ENCODE assay signal across 8 cellular contexts in genomic region chr3:135965129-135965505, GRCh38. TPM values are rescaled to one million over a fixed set of nuclear protein-coding genes. Genes with fewer than 3 reads are reported as not detected.
DNase-seq lines count a peak whose midpoint lies in the region; ATAC-seq, FAIRE-seq and TF ChIP-seq lines count a peak whose summit lies in the region.

No MANE protein-coding gene starts in this region.

- H3K27ac ChIP-seq in K562 (ENCODE audit: extremely low read depth, low read depth, low read length) (no peak overlapping the region), HepG2 (ENCODE audit: extremely low read length, insufficient read depth, low read length) (no peak overlapping the region), suprapubic skin (peak overlapping the region; percentile 97)

- H2AFZ ChIP-seq in K562 (ENCODE audit: low read depth, low read length) (peak overlapping the region; percentile 83), HepG2 (ENCODE audit: low read length) (no peak overlapping the region)

- TF ChIP-seq POLR2A in K562 (conservative IDR thresholded peaks at IDR 0.05) (no peak), HepG2 (IDR thresholded peaks at IDR 0.05; ENCODE audit: insufficient read depth in 1 of 2, low read depth in 2 of 2, low read length in 2 of 2) (no peak), suprapubic skin (IDR thresholded peaks at IDR 0.05) (no peak)

- in situ Hi-C loops in K562 (cut with MboI): no loop called here
- in situ Hi-C loops in HepG2 (cut with HindIII; ENCODE audit: extremely low pct_ligation_motif_present, low pct_unique_long_range_greater_than_20kb): no loop called here

- H3K27me3 ChIP-seq in K562 (ENCODE audit: control insufficient read depth in 2 of 2, insufficient read depth in 2 of 2, low read length in 2 of 2): no peaks in the 10 kb centered on the region
- peaks cover 0 to 26% of the 10 kb centered on the region in 2 experiments; a peak in 2 of 5 replicates for H3K27me3 ChIP-seq in HepG2 (ENCODE audit: control insufficient read depth in 1 of 2, insufficient read depth in 2 of 2, low read length in 2 of 2)
- no peaks in the 10 kb centered on the region for H3K27me3 ChIP-seq in suprapubic skin

- H3K9me3 ChIP-seq in K562 (replicated peaks; ENCODE audit: control insufficient read depth, insufficient read depth, low read depth, low read length): no peaks in the 10 kb centered on the region
- peaks cover 4% of the 10 kb centered on the region; the same call in 1 of the 2 replicates for H3K9me3 ChIP-seq in HepG2 (ENCODE audit: low read length)
- H3K9me3 ChIP-seq in suprapubic skin: no peaks in the 10 kb centered on the region

- FAIRE-seq in K562 (lab: Jason Lieb, UNC) (no peak), HepG2 (lab: Jason Lieb, UNC) (no peak), RCC 7860 (lab: Jason Lieb, UNC) (no peak)

- H3K4me2 ChIP-seq in K562 (ENCODE audit: insufficient read depth, low read length) (peak overlapping the region; percentile 77), HepG2 (ENCODE audit: low read depth, low read length) (no peak overlapping the region)

- H4K20me1 ChIP-seq in K562 (replicated peaks; ENCODE audit: control insufficient read depth, insufficient read depth, low read length): no peaks in the 10 kb centered on the region
- no peaks in the 10 kb centered on the region for H4K20me1 ChIP-seq in HepG2 (ENCODE audit: insufficient read depth, low read length)

- CTCF ChIA-PET in K562 (lab: Yijun Ruan, JAX; ENCODE audit: low intra/inter-chr PET ratio) (no interaction called here), HepG2 (lab: Yijun Ruan, JAX; ENCODE audit: low intra/inter-chr PET ratio, low total read pairs) (no interaction called here)

- TF ChIP-seq CTCF in K562 (IDR thresholded peaks at IDR 0.05 in 2 of 3, conservative IDR thresholded peaks at IDR 0.05 in 1 of 3; ENCODE audit: insufficient read depth in 2 of 3, low read depth in 1 of 3, low read length in 3 of 3): no peak
- TF ChIP-seq CTCF in HepG2 (CRISPR knock-in tag; IDR thresholded peaks at IDR 0.05): no peak
- no peak for TF ChIP-seq CTCF in suprapubic skin (IDR thresholded peaks at IDR 0.05)

- DNase-seq in NCI-H146 treated with DMSO at 0.1 percent for 48 hours (lab: John Stamatoyannopoulos, UW; ENCODE audit: unreplicated experiment): peak; percentile 72
- DNase-seq in NCI-H146 (lab: John Stamatoyannopoulos, UW): no peak
- no peak for DNase-seq in K562 (ENCODE audit: extremely low read depth in 1 of 4, low spot score in 3 of 4)
- no peak for DNase-seq in HepG2 (ENCODE audit: low spot score)
- no peak for DNase-seq in suprapubic skin (ENCODE audit: low spot score in 2 of 2)
- no peak for DNase-seq in SIG-M5 treated with dmso at 0.1 percent for 504 hours (lab: John Stamatoyannopoulos, UW; ENCODE audit: unreplicated experiment)
- DNase-seq in RCC 7860 (ENCODE audit: low spot score): no peak
- no peak for DNase-seq in NCI-H1105 (lab: John Stamatoyannopoulos, UW)

- BruUV-seq in K562 (replicated peaks; lab: Mats Ljungman, UMichigan): no TSS peak
- no TSS peak for BruUV-seq in HepG2 (replicated peaks; lab: Mats Ljungman, UMichigan)

- H3K9ac ChIP-seq in K562 (ENCODE audit: insufficient read depth in 1 of 2, low read depth in 2 of 2, low read length in 2 of 2) (peak overlapping the region in 1 of 2 experiments; percentile 68; a peak in 1 of 4 replicates), HepG2 (ENCODE audit: insufficient read depth, low read depth, low read length) (no peak overlapping the region)

- POLR2A ChIA-PET in K562 (lab: Yijun Ruan, JAX) (no interaction called here), HepG2 (lab: Yijun Ruan, JAX) (no interaction called here)

- H3K4me1 ChIP-seq in K562 (replicated peaks in 1 of 2; ENCODE audit: control insufficient read depth in 2 of 2, insufficient read depth in 2 of 2, low read length in 2 of 2): peaks cover 0 to 7% of the 10 kb centered on the region in 2 experiments; a peak in 2 of 5 replicates
- peaks cover 10% of the 10 kb centered on the region for H3K4me1 ChIP-seq in HepG2 (ENCODE audit: insufficient read depth, low read length)
- H3K4me1 ChIP-seq in suprapubic skin: peaks cover 32% of the 10 kb centered on the region

- intact Hi-C loops in K562 (cut with micrococcal nuclease): no loop called here
- intact Hi-C loops in HepG2 (cut with micrococcal nuclease; ENCODE audit: unreplicated experiment): no loop called here

- H3K36me3 ChIP-seq in K562 (ENCODE audit: control insufficient read depth, insufficient read depth, low read length) (no peaks in the 10 kb centered on the region), HepG2 (replicated peaks in 1 of 2; ENCODE audit: control insufficient read depth in 1 of 2, insufficient read depth in 2 of 2, low read length in 2 of 2) (no peaks in the 10 kb centered on the region), suprapubic skin (no peaks in the 10 kb centered on the region)

- TF ChIP-seq RAD21 in K562 (CRISPR knock-in tag; conservative IDR thresholded peaks at IDR 0.05 in 1 of 2, IDR thresholded peaks at IDR 0.05 in 1 of 2): no peak
- no peak for TF ChIP-seq RAD21 in HepG2 (CRISPR knock-in tag; IDR thresholded peaks at IDR 0.05)

- no peaks in the 10 kb centered on the region for H3K9me1 ChIP-seq in K562 (ENCODE audit: control insufficient read depth, insufficient read depth, low read length)

- H3K79me2 ChIP-seq in K562 (ENCODE audit: control insufficient read depth, insufficient read depth, low read length): no peaks in the 10 kb centered on the region
- H3K79me2 ChIP-seq in HepG2 (ENCODE audit: insufficient read depth, low read length): no peaks in the 10 kb centered on the region

- H3K4me3 ChIP-seq in K562: peak overlapping the region; percentile 59
- H3K4me3 ChIP-seq in HepG2 (replicated peaks in 1 of 3; ENCODE audit: insufficient read depth in 1 of 3, low read depth in 2 of 3, low read length in 3 of 3): no peak overlapping the region
- peak overlapping the region; percentile 98 for H3K4me3 ChIP-seq in suprapubic skin

- no peak for TF ChIP-seq EP300 in K562 (IDR thresholded peaks at IDR 0.05; ENCODE audit: low read length)
- TF ChIP-seq EP300 in HepG2 (IDR thresholded peaks at IDR 0.05; ENCODE audit: low read depth in 2 of 2, low read length in 2 of 2): no peak
- no peak for TF ChIP-seq EP300 in HepG2 (CRISPR knock-in tag; IDR thresholded peaks at IDR 0.05; ENCODE audit: borderline replicate concordance)
- TF ChIP-seq EP300 in suprapubic skin (IDR thresholded peaks at IDR 0.05): no peak

- ATAC-seq in K562 (peak; percentile 42), HepG2 (no peak)

- WGBS in K562 (ENCODE audit: insufficient coverage, low coverage, missing lambda C conversion rate): 3% methylated on average over 11 of the region's 16 CpGs
- 91% methylated on average over 10 of the region's 16 CpGs for WGBS in HepG2 (ENCODE audit: low lambda C conversion rate)
- 10% methylated on average over 13 of the region's 16 CpGs for WGBS in suprapubic skin

TF ChIP-seq in K562, 482 proteins besides CTCF, POLR2A, EP300 and RAD21 (continues in another document):
- TF ChIP-seq ELF4 (CRISPR knock-in tag; IDR thresholded peaks at IDR 0.05): no peak

RNA-seq across cellular contexts. Expression of gene PPP2R3A, which starts 0.4 kb away (rescaled TPM):
- 0.44 and 1.6 TPM in 2 replicates for total RNA-seq in K562 (2011; cell fraction: chromatin; rRNA removed; ENCODE audit: low replicate concordance)
- total RNA-seq in K562 (2011; cell fraction: nucleolus; rRNA removed): 0.33 and 0.39 TPM in 2 replicates
- 0.46 and 0.66 TPM in 2 replicates for total RNA-seq in K562 (2011; cell fraction: nucleoplasm; rRNA removed)
- total RNA-seq in K562 (2014; rRNA removed): 0.16 and 0.50 TPM in 2 replicates
- total RNA-seq in K562 (2014; rRNA removed; fragmentation: Illumina TruSeq; extraction: Trizol): 0.40 and 0.48 TPM in 2 replicates
- total RNA-seq in K562 (2015; rRNA removed; fragmentation: Illumina TruSeq; extraction: Trizol): 0.30 and 0.33 TPM in 2 replicates
- total RNA-seq in K562 (2021): 0.18 and 0.22 TPM in 2 replicates
- 0.27 and 0.42 TPM in 2 replicates for polyA plus RNA-seq in K562 (2011; rRNA removed)
- 0.12 and 0.21 TPM in 2 replicates for polyA plus RNA-seq in K562 (2011; cell fraction: cytosol; rRNA removed)
- polyA plus RNA-seq in K562 (2011; cell fraction: nucleus; rRNA removed): 0.21 and 0.27 TPM in 2 replicates
- 0.14 and 0.20 TPM in 2 replicates for polyA plus RNA-seq in K562 (2012)
- 0.17 and 0.24 TPM in 2 replicates for polyA plus RNA-seq in K562 (2014; fragmentation: Illumina TruSeq; extraction: Trizol)
- under 1 TPM; 0.10 to 0.11 TPM for polyA plus RNA-seq in K562 (2014; fragmentation: Nextera tagmentation; extraction: Ambion mirVana)
- polyA plus RNA-seq in K562 (2014; rRNA removed): 0.11 and 0.23 TPM in 2 replicates
- 1.1 and 1.5 TPM in 2 replicates for polyA minus RNA-seq in K562 (2011; rRNA and poly(A)+ RNA removed)
- 0.27 and 0.76 TPM in 2 replicates for polyA minus RNA-seq in K562 (2011; cell fraction: cytosol; rRNA and poly(A)+ RNA removed)
- 0.78 and 0.81 TPM in 2 replicates for polyA minus RNA-seq in K562 (2011; cell fraction: nucleus; rRNA and poly(A)+ RNA removed)
- total RNA-seq in HepG2 (2016; rRNA removed; fragmentation: Illumina TruSeq; extraction: Trizol): 0.07 and 0.18 TPM in 2 replicates
- 0.53 TPM in 1 of 2 replicates, not detected in the other for total RNA-seq in HepG2 (2016; cell fraction: cytosol; rRNA removed; fragmentation: Illumina TruSeq; extraction: Trizol; ENCODE audit: low read depth)
- 0.15 TPM in 2 replicates for total RNA-seq in HepG2 (2016; cell fraction: insoluble cytoplasmic fraction; rRNA removed; fragmentation: Illumina TruSeq; extraction: Trizol)
- total RNA-seq in HepG2 (2016; cell fraction: membrane; rRNA removed; fragmentation: Illumina TruSeq; extraction: Trizol): 0.06 and 0.07 TPM in 2 replicates
- total RNA-seq in HepG2 (2016; cell fraction: nucleus; rRNA removed; fragmentation: Illumina TruSeq; extraction: Trizol): 0.22 and 0.25 TPM in 2 replicates
- polyA plus RNA-seq in HepG2 (2011; rRNA removed): 0.08 and 0.12 TPM in 2 replicates
- polyA plus RNA-seq in HepG2 (2011; cell fraction: cytosol; rRNA removed): 0.03 and 0.08 TPM in 2 replicates
- polyA plus RNA-seq in HepG2 (2011; cell fraction: nucleus; rRNA removed): 0.03 and 0.08 TPM in 2 replicates
- polyA plus RNA-seq in HepG2 (2012): 0.07 and 0.17 TPM in 2 replicates
- polyA plus RNA-seq in HepG2 (2016; cell fraction: cytosol; fragmentation: Illumina TruSeq; extraction: Trizol; ENCODE audit: low read depth): not detected in 2 replicates
- polyA plus RNA-seq in HepG2 (2016; cell fraction: insoluble cytoplasmic fraction; fragmentation: Illumina TruSeq; extraction: Trizol; ENCODE audit: low read depth): 0.08 and 0.10 TPM in 2 replicates
- polyA plus RNA-seq in HepG2 (2016; cell fraction: membrane; fragmentation: Illumina TruSeq; extraction: Trizol; ENCODE audit: low read depth): not detected in 2 replicates
- not detected in 2 replicates for polyA plus RNA-seq in HepG2 (2016; cell fraction: nucleus; fragmentation: Illumina TruSeq; extraction: Trizol; ENCODE audit: insufficient read depth, low read depth)
- polyA minus RNA-seq in HepG2 (2011; rRNA and poly(A)+ RNA removed; ENCODE audit: low replicate concordance): 0.36 and 2.1 TPM in 2 replicates
- 0.18 and 0.20 TPM in 2 replicates for polyA minus RNA-seq in HepG2 (2011; cell fraction: cytosol; rRNA and poly(A)+ RNA removed)
- polyA minus RNA-seq in HepG2 (2011; cell fraction: nucleus; rRNA and poly(A)+ RNA removed): 0.75 and 0.77 TPM in 2 replicates
- total RNA-seq in suprapubic skin: 10 to 100 TPM; 51.2 to 71.7 (median 52.9) TPM

Comparison
In these comparisons a context has a peak if more than half of its experiments do, and no peak if none do; other contexts are left out.
1. H3K4me3 ChIP-seq: peak in K562 (single experiment) and suprapubic skin (single experiment); none in HepG2 (0 of 3).
2. RNA of gene PPP2R3A, which starts 0.4 kb away (total RNA-seq): 51.2 to 71.7 TPM in suprapubic skin; 0.16 to 1.6 TPM in K562 and 0.06 to 0.53 TPM in HepG2; every median in the first group is over 10 times any median in the second.